In the genomic region with DNA sequence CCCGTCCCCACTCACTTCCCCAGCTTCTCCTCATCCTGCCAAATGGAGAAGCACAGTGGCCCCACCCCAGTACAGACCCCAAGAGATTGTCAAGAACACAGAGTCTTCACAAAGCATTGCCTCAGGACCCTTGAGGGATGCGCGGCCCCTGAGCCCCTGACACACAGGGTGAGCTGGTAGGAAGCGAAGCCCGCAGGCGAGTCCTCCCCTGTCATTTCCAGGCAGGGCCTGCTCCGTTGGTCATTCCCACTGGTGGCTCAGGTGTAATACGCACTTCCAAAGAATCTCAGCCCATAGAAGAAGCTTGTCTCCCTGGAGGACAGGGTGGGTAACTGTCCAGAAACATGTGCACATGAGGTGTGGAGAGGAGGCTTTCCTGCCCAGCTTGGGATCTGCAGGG, we compare ENCODE assay signal across 19 cellular contexts.
DNase-seq lines count a peak whose midpoint lies in the region; ATAC-seq and TF ChIP-seq lines count a peak whose summit lies in the region.
"Had no signal": no experiment of that assay in that cellular context is flagged by ENCODE, and none has a peak within 500 bp of the region (broad histone marks: within the 10 kb centered on the region; RNA-seq: fewer than 3 reads in every experiment).

No MANE protein-coding gene starts in this region.

- H3K4me2 ChIP-seq in BLaER1 treated with 17β-estradiol and CSF1 and Interleukin-3, amounts not matched to agents 10 nM and 100 nM: peak overlapping the region in 8 of 11 experiments; percentile 3 to 54 (median 36); a peak in 8 of 22 replicates

- CTCF ChIA-PET in HEK293 (lab: Yijun Ruan, JAX): no interaction called here

- no peaks in the 10 kb centered on the region for H3K27me3 ChIP-seq in BLaER1 treated with 17β-estradiol and CSF1 and Interleukin-3, amounts not matched to agents 10 nM and 100 nM
- no peaks in the 10 kb centered on the region for H3K27me3 ChIP-seq in lower lobe of right lung (ENCODE audit: low read depth)
- H3K27me3 ChIP-seq: BE2C, BLaER1 had no signal

- TF ChIP-seq CTCF in HEK293 (tag by site-specific recombination; IDR thresholded peaks at IDR 0.05) (no peak), lower lobe of right lung (IDR thresholded peaks at IDR 0.05) (no peak)

- DNase-seq in immature natural killer cell (peak in 1 of 3 donors; percentile 29), NCI-H187 (lab: John Stamatoyannopoulos, UW) (no peak), lower lobe of right lung (no peak)
- DNase-seq: 8988T; ACHN; BE2C; Caco-2; Calu3; CD4-positive, alpha-beta T cell; CD8-positive, alpha-beta T cell; DND-41; EL; GDM1 had no signal

- H3K4me1 ChIP-seq in BLaER1 treated with 17β-estradiol and CSF1 and Interleukin-3, amounts not matched to agents 10 nM and 100 nM: peaks cover 8 to 26% (median 13%) of the 10 kb centered on the region in 10 experiments
- H3K4me1 ChIP-seq in HEK293 (ENCODE audit: control insufficient read depth, insufficient read depth, low read length) (no peaks in the 10 kb centered on the region), lower lobe of right lung (no peaks in the 10 kb centered on the region)
- H3K4me1 ChIP-seq: BE2C had no signal

- POLR2A ChIA-PET in HEK293 (lab: Yijun Ruan, JAX): no interaction called here

- peak overlapping the region; percentile 81 to 96 (median 91) for H3K27ac Mint-ChIP-seq in immature natural killer cell
- H3K27ac Mint-ChIP-seq: CD4-positive, alpha-beta T cell; CD8-positive, alpha-beta T cell had no signal

- peaks cover 5 to 26% (median 11%) of the 10 kb centered on the region in 3 donors for H3K27me3 Mint-ChIP-seq in immature natural killer cell (ENCODE audit: low read depth in 3 of 3)
- H3K27me3 Mint-ChIP-seq: CD4-positive, alpha-beta T cell had no signal

- no peaks in the 10 kb centered on the region for H3K9me3 ChIP-seq in BLaER1 treated with 17β-estradiol and CSF1 and Interleukin-3, amounts not matched to agents 10 nM and 100 nM (replicated peaks in 1 of 11)
- H3K9me3 ChIP-seq in HEK293 (ENCODE audit: control insufficient read depth, insufficient read depth, low read depth, low read length): no peaks in the 10 kb centered on the region
- no peaks in the 10 kb centered on the region for H3K9me3 ChIP-seq in lower lobe of right lung
- H3K9me3 ChIP-seq: BE2C, BLaER1, Caco-2 had no signal

- peaks cover 0 to 4% (median 2%) of the 10 kb centered on the region in 6 donors for H3K9me3 Mint-ChIP-seq in immature natural killer cell
- H3K9me3 Mint-ChIP-seq: CD4-positive, alpha-beta T cell; CD8-positive, alpha-beta T cell had no signal

- no peak overlapping the region for H3K9ac ChIP-seq in BLaER1 treated with 17β-estradiol and CSF1 and Interleukin-3, amounts not matched to agents 10 nM and 100 nM
- H3K9ac ChIP-seq: BLaER1 had no signal

- no peak overlapping the region for H3K4me3 ChIP-seq in BLaER1 treated with 17β-estradiol and CSF1 and Interleukin-3, amounts not matched to agents 10 nM and 100 nM
- H3K4me3 ChIP-seq in HEK293 (ENCODE audit: low read depth, low read length): no peak overlapping the region
- H3K4me3 ChIP-seq in lower lobe of right lung: no peak overlapping the region
- H3K4me3 ChIP-seq: BLaER1, GM12878 had no signal

- intact Hi-C loops in lower lobe of right lung (cut with DNase I): no loop called here

- no peak overlapping the region for H3K27ac ChIP-seq in BLaER1 treated with 17β-estradiol and CSF1 and Interleukin-3, amounts not matched to agents 10 nM and 100 nM
- H3K27ac ChIP-seq in HEK293 (ENCODE audit: extremely low read depth, low read depth, low read length) (no peak overlapping the region), lower lobe of right lung (no peak overlapping the region)
- H3K27ac ChIP-seq: BLaER1, C4-2B had no signal

- H3K4me3 Mint-ChIP-seq in immature natural killer cell: peak overlapping the region in 4 of 5 donors; percentile 18 to 38 (median 26)
- H3K4me3 Mint-ChIP-seq: CD4-positive, alpha-beta T cell; CD8-positive, alpha-beta T cell had no signal

- ATAC-seq in lower lobe of right lung: no peak
- ATAC-seq in GM19324 (IDR thresholded peaks at IDR 0.05; ENCODE audit: low FRiP score, unreplicated experiment): no peak
- ATAC-seq: CD8-positive, alpha-beta T cell; GM12878 had no signal

- no peaks in the 10 kb centered on the region for H3K36me3 ChIP-seq in BLaER1 treated with 17β-estradiol and CSF1 and Interleukin-3, amounts not matched to agents 10 nM and 100 nM
- H3K36me3 ChIP-seq in HEK293 (ENCODE audit: control insufficient read depth in 2 of 2, insufficient read depth in 1 of 2, low read length in 2 of 2): no peaks in the 10 kb centered on the region
- no peaks in the 10 kb centered on the region for H3K36me3 ChIP-seq in lower lobe of right lung
- H3K36me3 ChIP-seq: BE2C, BLaER1 had no signal

- H4K20me1 ChIP-seq in BLaER1 treated with 17β-estradiol and CSF1 and Interleukin-3, amounts not matched to agents 10 nM and 100 nM: no peaks in the 10 kb centered on the region
- H4K20me1 ChIP-seq: BLaER1 had no signal

- H3K4me1 Mint-ChIP-seq in immature natural killer cell: peaks cover 31 to 54% of the 10 kb centered on the region in 2 donors

- peaks cover 0 to 7% (median 0%) of the 10 kb centered on the region in 3 donors for H3K36me3 Mint-ChIP-seq in immature natural killer cell
- H3K36me3 Mint-ChIP-seq: CD8-positive, alpha-beta T cell had no signal

TF ChIP-seq in HEK293, 187 proteins besides CTCF, POLR2A, EP300 and RAD21:
- TF ChIP-seq ZNF140 (tag by site-specific recombination; IDR thresholded peaks at IDR 0.05): no peak
- TF ChIP-seq, protein P1, sequence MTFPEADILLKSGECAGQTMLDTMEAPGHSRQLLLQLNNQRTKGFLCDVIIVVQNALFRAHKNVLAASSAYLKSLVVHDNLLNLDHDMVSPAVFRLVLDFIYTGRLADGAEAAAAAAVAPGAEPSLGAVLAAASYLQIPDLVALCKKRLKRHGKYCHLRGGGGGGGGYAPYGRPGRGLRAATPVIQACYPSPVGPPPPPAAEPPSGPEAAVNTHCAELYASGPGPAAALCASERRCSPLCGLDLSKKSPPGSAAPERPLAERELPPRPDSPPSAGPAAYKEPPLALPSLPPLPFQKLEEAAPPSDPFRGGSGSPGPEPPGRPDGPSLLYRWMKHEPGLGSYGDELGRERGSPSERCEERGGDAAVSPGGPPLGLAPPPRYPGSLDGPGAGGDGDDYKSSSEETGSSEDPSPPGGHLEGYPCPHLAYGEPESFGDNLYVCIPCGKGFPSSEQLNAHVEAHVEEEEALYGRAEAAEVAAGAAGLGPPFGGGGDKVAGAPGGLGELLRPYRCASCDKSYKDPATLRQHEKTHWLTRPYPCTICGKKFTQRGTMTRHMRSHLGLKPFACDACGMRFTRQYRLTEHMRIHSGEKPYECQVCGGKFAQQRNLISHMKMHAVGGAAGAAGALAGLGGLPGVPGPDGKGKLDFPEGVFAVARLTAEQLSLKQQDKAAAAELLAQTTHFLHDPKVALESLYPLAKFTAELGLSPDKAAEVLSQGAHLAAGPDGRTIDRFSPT (tag by site-specific recombination; IDR thresholded peaks at IDR 0.05): peak; percentile 36; the same call in 1 of the 2 replicates
TF ChIP-seq in HEK293: peak in this region for 1.
